8 cellular contexts compared by ENCODE assay signal in genomic region chr17:143785-144281, GRCh38. TPM values are rescaled to one million over a fixed set of nuclear protein-coding genes. Genes with fewer than 3 reads are reported as not detected.
DNase-seq lines count a peak whose midpoint lies in the region; ATAC-seq, FAIRE-seq and TF ChIP-seq lines count a peak whose summit lies in the region.

No MANE protein-coding gene starts in this region.

- H3K4me3 ChIP-seq in ovary = no peak overlapping the region
- H3K4me3 ChIP-seq in thoracic aorta = no peak overlapping the region

- no peaks in the 10 kb centered on the region for H3K9me3 ChIP-seq in ovary
- H3K9me3 ChIP-seq in thoracic aorta = no peaks in the 10 kb centered on the region

- H3K27ac ChIP-seq in ovary (no peak overlapping the region), thoracic aorta (no peak overlapping the region)

- H3K27me3 ChIP-seq in ovary (no peaks in the 10 kb centered on the region), thoracic aorta (replicated peaks; ENCODE audit: insufficient read depth) (no peaks in the 10 kb centered on the region)

- intact Hi-C loops in ovary (cut with DNase I) = loop anchor here in 2 of 4 donors (5.0 kb wide), 2 partner anchors 553 to 603 kb away; no protein-coding TSS in a partner anchor

- peak; percentile 81 for TF ChIP-seq RAD21 in Ishikawa (IDR thresholded peaks at IDR 0.05; ENCODE audit: low read depth)

- TF ChIP-seq CTCF in GM10266 (IDR thresholded peaks at IDR 0.05; ENCODE audit: control insufficient read depth, insufficient read depth, low read depth, missing control alignments) (peak; percentile 90), ovary (IDR thresholded peaks at IDR 0.05) (peak; percentile 75 to 87 (median 85)), thoracic aorta (IDR thresholded peaks at IDR 0.05) (peak; percentile 95)

- no peak for TF ChIP-seq POLR2A in ovary (IDR thresholded peaks at IDR 0.05)

- H3K36me3 ChIP-seq in ovary (no peaks in the 10 kb centered on the region), thoracic aorta (no peaks in the 10 kb centered on the region)

- DNase-seq in GM10266 (ENCODE audit: extremely low spot score) (peak; percentile 91), SK-MEL-5 (ENCODE audit: low read depth, low spot score) (peak; percentile 71), activated gamma-delta T cell treated with Interleukin-2 at 50 U/mL for 16 hours (peak; percentile 82), frontal cortex (ENCODE audit: low spot score in 2 of 2) (peak; percentile 87 to 96), ovary (peak; percentile 81 to 93 (median 88)), thoracic aorta (ENCODE audit: low spot score) (no peak)

- ATAC-seq in thoracic aorta (ENCODE audit: insufficient number of reproducible peaks, low FRiP score, low read depth) = no peak
- ATAC-seq in HG03097 (IDR thresholded peaks at IDR 0.05; ENCODE audit: low FRiP score, unreplicated experiment) = no peak

- WGBS in ovary, 3 donors = 1 to 2% (median 1%) methylated on average over 40 to 44 of the region's 44 CpGs

- TF ChIP-seq EP300 in Ishikawa (IDR thresholded peaks at IDR 0.05; ENCODE audit: borderline replicate concordance) (no peak), ovary (IDR thresholded peaks at IDR 0.05) (no peak)

- in situ Hi-C loops in SK-MEL-5 (cut with HindIII; ENCODE audit: low pct_unique_long_range_greater_than_20kb, low sequenced_read_pairs) = no loop called here

- FAIRE-seq in frontal cortex (lab: Jason Lieb, UNC) = no peak

- H3K4me1 ChIP-seq in ovary (ENCODE audit: insufficient read depth) (peaks cover 2% of the 10 kb centered on the region), thoracic aorta (ENCODE audit: control insufficient read depth in 1 of 2, low read depth in 2 of 2) (no peaks in the 10 kb centered on the region)

TF ChIP-seq in Ishikawa, 13 proteins besides CTCF, POLR2A, EP300 and RAD21:
- TF ChIP-seq TEAD4 (IDR thresholded peaks at IDR 0.05) (no peak), MAX (IDR thresholded peaks at IDR 0.05) (peak; percentile 90)

RNA-seq across cellular contexts. Expression of gene SCGB1C2, which starts 6.5 kb away (rescaled TPM):
- not detected in 2 replicates for total RNA-seq in SK-MEL-5 (2014; rRNA removed; shearing (Covaris generic))
- not detected in 2 replicates for polyA plus RNA-seq in SK-MEL-5 (2015; cell fraction: cytosol; rRNA removed)
- not detected in 2 replicates for polyA plus RNA-seq in SK-MEL-5 (2015; cell fraction: nucleus; rRNA removed)
- total RNA-seq in frontal cortex = not detected
- not detected for total RNA-seq in ovary
- polyA plus RNA-seq in ovary = not detected
- total RNA-seq in thoracic aorta = not detected

RNA-seq across cellular contexts. Expression of gene DOC2B, which starts 37.6 kb away (rescaled TPM):
- total RNA-seq in SK-MEL-5 (2014; rRNA removed; shearing (Covaris generic)) = 0.03 and 0.64 TPM in 2 replicates
- polyA plus RNA-seq in SK-MEL-5 (2015; cell fraction: cytosol; rRNA removed) = 0.03 and 0.05 TPM in 2 replicates
- 0.30 TPM in 1 of 2 replicates, not detected in the other for polyA plus RNA-seq in SK-MEL-5 (2015; cell fraction: nucleus; rRNA removed)
- total RNA-seq in frontal cortex (35.1 TPM), ovary (1 to 10 TPM in 6 of 7 donors, under 1 TPM in 1; 0.83 to 4.5 (median 2.0) TPM), thoracic aorta (1 to 10 TPM; 4.2 to 7.5 TPM)
- 1 to 10 TPM; 1.3 to 4.2 TPM for polyA plus RNA-seq in ovary
